19 cellular contexts compared by ENCODE assay signal in genomic region chr1:162568802-162569201, GRCh38.
"Had no signal": no experiment of that assay in that cellular context is flagged by ENCODE, and none has a peak within 500 bp of the region (broad histone marks: within the 10 kb centered on the region; RNA-seq: fewer than 3 reads in every experiment).

No MANE protein-coding gene starts in this region.

- H3K4me1 ChIP-seq: parathyroid adenoma had no signal

- DNase-seq: activated CD4-positive, alpha-beta T cell treated with anti-CD3 and anti-CD28 coated beads for 1 hour; activated CD4-positive, alpha-beta T cell treated with anti-CD3 and anti-CD28 coated beads, Interleukin-2, amount 50 U/mL, for 48 hours; activated CD8-positive, alpha-beta memory T cell treated with anti-CD3 and anti-CD28 coated beads, Interleukin-2, amount 10 ng/mL, durations not matched to agents 7 days and 5 days; activated effector memory CD4-positive, alpha-beta T cell treated with anti-CD3 and anti-CD28 coated beads, Interleukin-2, amount 50 U/mL, for 16 hours; activated T-cell treated with anti-CD3 and anti-CD28 coated beads, Interleukin-2, amount 50 U/mL, for 24 hours; amniotic stem cell; body of pancreas; endodermal cell; heart right ventricle; left ventricle myocardium superior; mesendoderm had no signal

- H3K4me3 ChIP-seq: body of pancreas, heart right ventricle, right atrium auricular region, smooth muscle cell, tibial nerve had no signal

- H3K27me3 ChIP-seq: body of pancreas, heart right ventricle, right atrium auricular region, tibial nerve had no signal

- H3K4me2 ChIP-seq: smooth muscle cell had no signal

- H3K79me2 ChIP-seq: parathyroid adenoma had no signal

- H2AFZ ChIP-seq: parathyroid adenoma had no signal

- H3K9ac ChIP-seq: parathyroid adenoma had no signal

- H3K27ac ChIP-seq: heart right ventricle, parathyroid adenoma, right atrium auricular region, tibial nerve had no signal

- FAIRE-seq: keratinocyte had no signal

- ATAC-seq: activated CD8-positive, alpha-beta memory T cell treated with anti-CD3 and anti-CD28 coated beads, Interleukin-2, amount 10 ng/mL, durations not matched to agents 7 days and 5 days; activated naive CD4-positive, alpha-beta T cell treated with anti-CD3 and anti-CD28 coated beads, Interleukin-2, amount 50 U/mL, for 72 hours; body of pancreas; esophagus mucosa; heart right ventricle; left ventricle myocardium superior; stimulated activated effector memory CD8-positive, alpha-beta T cell treated with anti-CD3 and anti-CD28 coated beads, Interleukin-12 subunit alpha, Interleukin-12 subunit beta, amount 100 ng/mL, for 72 hours had no signal

- H3K9me3 ChIP-seq: body of pancreas, heart right ventricle, right atrium auricular region, tibial nerve had no signal
